In genomic region chr5:13478831-13479465, GRCh38 we compare ENCODE assay signal across 8 cellular contexts.
DNase-seq lines count a peak whose midpoint lies in the region; ATAC-seq and TF ChIP-seq lines count a peak whose summit lies in the region.

No MANE protein-coding gene starts in this region.

- DNase-seq in CD1c-positive myeloid dendritic cell (ENCODE audit: extremely low spot score) (peak; percentile 18), H4 (ENCODE audit: low spot score) (peak; percentile 71), NCI-H2227 treated with DMSO at 0.1 percent for 48 hours (lab: John Stamatoyannopoulos, UW) (peak; percentile 77), astrocyte of the spinal cord (ENCODE audit: low read depth, low spot score) (peak; percentile 70), kidney tubule cell (ENCODE audit: low spot score) (peak; percentile 59)
- DNase-seq in activated CD8-positive, alpha-beta memory T cell treated with anti-CD3 and anti-CD28 coated beads, Interleukin-2, amount 50 U/mL, for 48 hours, result no peak
- DNase-seq in activated naive CD4-positive, alpha-beta T cell treated with anti-CD3 and anti-CD28 coated beads, Interleukin-2, amount 50 U/mL, for 16 hours, result no peak

- in situ Hi-C loops in astrocyte of the spinal cord (cut with HindIII; ENCODE audit: low sequenced_read_pairs), result no loop called here

- H3K4me3 ChIP-seq in astrocyte of the spinal cord (ENCODE audit: low read depth, low read length), result no peak overlapping the region

- TF ChIP-seq CTCF in astrocyte of the spinal cord (IDR thresholded peaks at IDR 0.05; ENCODE audit: low read depth, low read length), result peak; percentile 58

- no peak for ATAC-seq in HG03442 (IDR thresholded peaks at IDR 0.05; ENCODE audit: unreplicated experiment)

Comparison
In these comparisons a context has a peak if more than half of its experiments do, and no peak if none do; other contexts are left out.
1. DNase-seq: peak in CD1c-positive myeloid dendritic cell (single experiment), H4 (single experiment), NCI-H2227 treated with DMSO at 0.1 percent for 48 hours (single experiment), astrocyte of the spinal cord (single experiment) and kidney tubule cell (single experiment); none in activated CD8-positive, alpha-beta memory T cell treated with anti-CD3 and anti-CD28 coated beads, Interleukin-2, amount 50 U/mL, for 48 hours (single experiment) and activated naive CD4-positive, alpha-beta T cell treated with anti-CD3 and anti-CD28 coated beads, Interleukin-2, amount 50 U/mL, for 16 hours (single experiment).